Comparison of ENCODE assay signal across 1 cellular context in the genomic region with DNA sequence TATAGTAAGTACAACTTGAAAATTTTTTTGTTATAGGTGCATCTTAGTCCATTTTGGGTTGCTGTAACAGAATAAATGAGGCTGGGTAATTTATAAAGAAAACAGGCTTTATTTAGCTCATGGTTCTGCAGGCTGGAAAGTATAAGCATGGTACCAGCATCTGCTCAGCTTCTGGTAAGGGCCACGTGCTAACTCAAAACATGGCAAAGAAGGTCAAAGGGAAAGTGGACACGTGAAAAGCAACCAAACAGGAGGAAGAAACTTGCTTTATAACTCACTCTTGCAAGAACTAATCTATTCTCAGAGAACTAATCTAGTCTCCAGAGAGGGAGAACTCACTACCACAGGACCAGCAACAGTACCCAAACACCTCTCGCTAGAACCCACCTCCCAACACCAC.
TF ChIP-seq lines count a peak whose summit lies in the region.

No MANE protein-coding gene starts in this region.

TF ChIP-seq in WTC11, 78 proteins besides CTCF, POLR2A, EP300 and RAD21 (continued from another document):
- TF ChIP-seq, protein P1, sequence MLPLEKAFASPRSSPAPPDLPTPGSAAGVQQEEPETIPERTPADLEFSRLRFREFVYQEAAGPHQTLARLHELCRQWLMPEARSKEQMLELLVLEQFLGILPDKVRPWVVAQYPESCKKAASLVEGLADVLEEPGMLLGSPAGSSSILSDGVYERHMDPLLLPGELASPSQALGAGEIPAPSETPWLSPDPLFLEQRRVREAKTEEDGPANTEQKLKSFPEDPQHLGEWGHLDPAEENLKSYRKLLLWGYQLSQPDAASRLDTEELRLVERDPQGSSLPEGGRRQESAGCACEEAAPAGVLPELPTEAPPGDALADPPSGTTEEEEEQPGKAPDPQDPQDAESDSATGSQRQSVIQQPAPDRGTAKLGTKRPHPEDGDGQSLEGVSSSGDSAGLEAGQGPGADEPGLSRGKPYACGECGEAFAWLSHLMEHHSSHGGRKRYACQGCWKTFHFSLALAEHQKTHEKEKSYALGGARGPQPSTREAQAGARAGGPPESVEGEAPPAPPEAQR (CRISPR knock-in tag; IDR thresholded peaks at IDR 0.05): no peak
- TF ChIP-seq SMAD3 (CRISPR knock-in tag; IDR thresholded peaks at IDR 0.05; ENCODE audit: borderline replicate concordance): no peak
- no peak for TF ChIP-seq NR3C1 (CRISPR knock-in tag; conservative IDR thresholded peaks at IDR 0.05; ENCODE audit: low read depth)
- no peak for TF ChIP-seq OVOL2 (CRISPR knock-in tag; IDR thresholded peaks at IDR 0.05; ENCODE audit: borderline replicate concordance)
- no peak for TF ChIP-seq NFYB (CRISPR knock-in tag; conservative IDR thresholded peaks at IDR 0.05; ENCODE audit: low read depth)
- TF ChIP-seq ZBTB21 (CRISPR knock-in tag; IDR thresholded peaks at IDR 0.05; ENCODE audit: borderline replicate concordance): no peak
- TF ChIP-seq, protein P2, sequence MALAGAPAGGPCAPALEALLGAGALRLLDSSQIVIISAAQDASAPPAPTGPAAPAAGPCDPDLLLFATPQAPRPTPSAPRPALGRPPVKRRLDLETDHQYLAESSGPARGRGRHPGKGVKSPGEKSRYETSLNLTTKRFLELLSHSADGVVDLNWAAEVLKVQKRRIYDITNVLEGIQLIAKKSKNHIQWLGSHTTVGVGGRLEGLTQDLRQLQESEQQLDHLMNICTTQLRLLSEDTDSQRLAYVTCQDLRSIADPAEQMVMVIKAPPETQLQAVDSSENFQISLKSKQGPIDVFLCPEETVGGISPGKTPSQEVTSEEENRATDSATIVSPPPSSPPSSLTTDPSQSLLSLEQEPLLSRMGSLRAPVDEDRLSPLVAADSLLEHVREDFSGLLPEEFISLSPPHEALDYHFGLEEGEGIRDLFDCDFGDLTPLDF (CRISPR knock-in tag; IDR thresholded peaks at IDR 0.05): no peak
- no peak for TF ChIP-seq TCF7 (CRISPR knock-in tag; IDR thresholded peaks at IDR 0.05; ENCODE audit: low read depth)
